Comparison of ENCODE assay signal across 10 cellular contexts in the genomic region with DNA sequence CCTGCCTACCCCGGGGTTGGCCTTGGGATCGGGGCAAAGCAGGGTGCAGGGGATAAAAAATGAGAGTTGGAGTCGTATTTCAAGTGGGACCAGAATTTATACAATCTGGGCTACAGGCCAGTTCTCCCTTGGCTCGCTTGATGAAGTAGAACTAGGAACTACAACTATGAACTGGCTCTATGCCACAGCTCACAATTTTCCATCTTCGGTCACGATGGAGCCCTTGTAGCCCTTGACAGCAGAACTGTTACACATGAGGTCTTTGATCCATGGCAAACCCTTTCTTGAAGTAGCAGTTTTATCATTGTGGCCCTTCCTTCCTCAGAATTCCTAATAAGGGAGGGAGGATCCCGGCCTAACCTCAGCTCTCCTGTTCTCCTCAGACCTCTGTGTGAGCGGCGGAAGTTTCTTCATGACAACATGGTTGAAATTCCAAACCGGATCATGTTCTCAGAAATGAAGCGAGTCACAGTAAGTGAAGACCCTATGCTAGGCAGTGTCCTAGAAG. TPM values are rescaled to one million over a fixed set of nuclear protein-coding genes. Genes with fewer than 3 reads are reported as not detected.
DNase-seq lines count a peak whose midpoint lies in the region; ATAC-seq and TF ChIP-seq lines count a peak whose summit lies in the region.
"Had no signal": no experiment of that assay in that cellular context is flagged by ENCODE, and none has a peak within 500 bp of the region (broad histone marks: within the 10 kb centered on the region; RNA-seq: fewer than 3 reads in every experiment).

No MANE protein-coding gene starts in this region.

- H3K9ac ChIP-seq in parathyroid adenoma, result no peak overlapping the region

- DNase-seq in CD14-positive monocyte (ENCODE audit: low spot score), result no peak
- peak; percentile 57 to 89 (median 76) for DNase-seq in adrenal gland
- DNase-seq in CD8-positive, alpha-beta memory T cell, result no peak
- DNase-seq in NCI-H774 (lab: John Stamatoyannopoulos, UW), result no peak
- DNase-seq in EL, result no peak

- TF ChIP-seq EP300 in gastroesophageal sphincter (IDR thresholded peaks at IDR 0.05), result no peak

- no peaks in the 10 kb centered on the region for H3K9me3 Mint-ChIP-seq in CD14-positive monocyte
- no peaks in the 10 kb centered on the region for H3K9me3 Mint-ChIP-seq in CD8-positive, alpha-beta memory T cell
- H3K9me3 Mint-ChIP-seq: effector memory CD8-positive, alpha-beta T cell; naive B cell had no signal

- H3K27ac Mint-ChIP-seq in CD14-positive monocyte, result peak overlapping the region in 5 of 7 donors; percentile 28 to 78 (median 54)
- no peak overlapping the region for H3K27ac Mint-ChIP-seq in CD8-positive, alpha-beta memory T cell

- H3K4me2 ChIP-seq in parathyroid adenoma (ENCODE audit: low read length), result no peak overlapping the region

- peaks cover 43% of the 10 kb centered on the region for H3K4me1 Mint-ChIP-seq in CD14-positive monocyte
- peaks cover 9 to 18% (median 16%) of the 10 kb centered on the region in 3 donors for H3K4me1 Mint-ChIP-seq in CD8-positive, alpha-beta memory T cell

- H3K27me3 ChIP-seq in adrenal gland, result no peaks in the 10 kb centered on the region
- no peaks in the 10 kb centered on the region for H3K27me3 ChIP-seq in gastroesophageal sphincter
- no peaks in the 10 kb centered on the region for H3K27me3 ChIP-seq in parathyroid adenoma (ENCODE audit: control insufficient read depth, insufficient read depth, low read length)
- no peaks in the 10 kb centered on the region for H3K27me3 ChIP-seq in CD8-positive, alpha-beta memory T cell (ENCODE audit: insufficient read depth, low read length, poor library complexity, severe bottlenecking)

- POLR2A ChIA-PET in CD8-positive, alpha-beta memory T cell (lab: Charles Lee), result no interaction called here

- no peaks in the 10 kb centered on the region for H3K9me3 ChIP-seq in adrenal gland (replicated peaks in 1 of 3)
- H3K9me3 ChIP-seq in gastroesophageal sphincter, result no peaks in the 10 kb centered on the region
- H3K9me3 ChIP-seq in parathyroid adenoma (ENCODE audit: control insufficient read depth, low read length), result no peaks in the 10 kb centered on the region
- H3K9me3 ChIP-seq in CD8-positive, alpha-beta memory T cell (ENCODE audit: low read length), result no peaks in the 10 kb centered on the region

- intact Hi-C loops in CD14-positive monocyte (cut with micrococcal nuclease), result loop anchor here (2.0 to 5.0 kb wide), 2 partner anchors 120 to 121 kb away; partner anchors contain the start of gene RAD51D (in 2 of the 2)
- intact Hi-C loops in adrenal gland (cut with DNase I), result loop anchor here (5.0 kb wide), 2 partner anchors 120 to 125 kb away; partner anchors contain the start of genes FNDC8 (in 1 of the 2) and RAD51D (in 1 of the 2)

- peaks cover 0 to 13% of the 10 kb centered on the region in 2 donors for H3K4me1 ChIP-seq in adrenal gland (replicated peaks in 1 of 2)
- peaks cover 3 to 44% (median 3%) of the 10 kb centered on the region in 3 donors for H3K4me1 ChIP-seq in gastroesophageal sphincter
- H3K4me1 ChIP-seq in parathyroid adenoma, result peaks cover 20% of the 10 kb centered on the region
- H3K4me1 ChIP-seq in CD8-positive, alpha-beta memory T cell (ENCODE audit: insufficient read depth, low read length), result no peaks in the 10 kb centered on the region

- WGBS in adrenal gland, 4 donors, result 39 to 60% (median 49%) methylated on average over 11 of the region's 11 CpGs
- WGBS in gastroesophageal sphincter (ENCODE audit: low coverage in 1 of 2), 2 donors, result 30 to 59% methylated on average over 4 to 9 of the region's 11 CpGs

- H3K4me3 ChIP-seq in adrenal gland, result no peak overlapping the region
- no peak overlapping the region for H3K4me3 ChIP-seq in gastroesophageal sphincter
- H3K4me3 ChIP-seq in parathyroid adenoma (ENCODE audit: low read depth, low read length), result no peak overlapping the region
- H3K4me3 ChIP-seq in CD8-positive, alpha-beta memory T cell (ENCODE audit: low read length), result no peak overlapping the region

- H3K36me3 ChIP-seq in adrenal gland (replicated peaks in 1 of 2) (peaks cover 0 to 57% of the 10 kb centered on the region in 2 donors), gastroesophageal sphincter (peaks cover 0 to 87% of the 10 kb centered on the region in 2 donors), parathyroid adenoma (ENCODE audit: control insufficient read depth, insufficient read depth, low read length) (no peaks in the 10 kb centered on the region)
- H3K36me3 ChIP-seq in CD8-positive, alpha-beta memory T cell (ENCODE audit: insufficient read depth, low read length), result no peaks in the 10 kb centered on the region

- CTCF ChIA-PET in CD8-positive, alpha-beta memory T cell (lab: Charles Lee), result interaction anchor here (1.0 to 10.7 kb wide), 7 partner anchors 8 to 121 kb away, joined by 3 to 93 read pairs (median 6); partner anchors contain the start of genes FNDC8, RAD51D and RFFL

- ATAC-seq in gastroesophageal sphincter, result peak; percentile 82
- ATAC-seq in HG03442 (IDR thresholded peaks at IDR 0.05; ENCODE audit: unreplicated experiment), result no peak

- H3K27me3 Mint-ChIP-seq in CD14-positive monocyte (ENCODE audit: low read depth in 3 of 3), result no peaks in the 10 kb centered on the region
- no peaks in the 10 kb centered on the region for H3K27me3 Mint-ChIP-seq in CD8-positive, alpha-beta memory T cell
- H3K27me3 Mint-ChIP-seq: effector memory CD8-positive, alpha-beta T cell; naive B cell had no signal

- no peak overlapping the region for H2AFZ ChIP-seq in parathyroid adenoma

- TF ChIP-seq POLR2A in adrenal gland (IDR thresholded peaks at IDR 0.05) (no peak), gastroesophageal sphincter (IDR thresholded peaks at IDR 0.05) (no peak)

- H3K4me3 Mint-ChIP-seq in CD14-positive monocyte, result no peak overlapping the region
- no peak overlapping the region for H3K4me3 Mint-ChIP-seq in CD8-positive, alpha-beta memory T cell
- H3K4me3 Mint-ChIP-seq: effector memory CD8-positive, alpha-beta T cell; naive B cell had no signal

- H3K27ac ChIP-seq in adrenal gland (peak overlapping the region in 4 of 5 donors; percentile 3 to 87 (median 42)), gastroesophageal sphincter (peak overlapping the region; percentile 87 to 97 (median 90)), parathyroid adenoma (peak overlapping the region; percentile 74)
- H3K27ac ChIP-seq in CD8-positive, alpha-beta memory T cell (ENCODE audit: low read depth, low read length), result no peak overlapping the region

- TF ChIP-seq CTCF in CD14-positive monocyte (IDR thresholded peaks at IDR 0.05), result no peak
- no peak for TF ChIP-seq CTCF in adrenal gland (IDR thresholded peaks at IDR 0.05)
- TF ChIP-seq CTCF in gastroesophageal sphincter (IDR thresholded peaks at IDR 0.05), result no peak
- TF ChIP-seq CTCF in parathyroid adenoma (IDR thresholded peaks at IDR 0.05), result no peak

- no peaks in the 10 kb centered on the region for H3K79me2 ChIP-seq in parathyroid adenoma

- peaks cover 50 to 59% of the 10 kb centered on the region in 2 donors for H3K36me3 Mint-ChIP-seq in CD14-positive monocyte
- H3K36me3 Mint-ChIP-seq in CD8-positive, alpha-beta memory T cell, result peaks cover 0 to 84% (median 10%) of the 10 kb centered on the region in 3 donors

RNA-seq across cellular contexts. Expression of gene LIG3, which starts 17.1 kb away (rescaled TPM):
- 1 to 10 TPM; 6.0 to 7.5 TPM for polyA plus RNA-seq in CD14-positive monocyte
- total RNA-seq in adrenal gland, result 10 to 100 TPM; 15.4 to 38.4 (median 26.6) TPM
- 10 to 100 TPM in 1 of 3 donors, 1 to 10 TPM in 2; 6.2 to 35.3 (median 7.9) TPM for polyA plus RNA-seq in adrenal gland
- total RNA-seq in gastroesophageal sphincter, result 10 to 100 TPM; 25.0 to 36.3 (median 29.9) TPM
- 10 to 100 TPM; 48.7 to 50.9 TPM for total RNA-seq in CD8-positive, alpha-beta memory T cell
- 14.7 TPM for polyA plus RNA-seq in CD8-positive, alpha-beta memory T cell

RNA-seq across cellular contexts. Expression of gene ZNF830, which starts 36.1 kb away (rescaled TPM):
- polyA plus RNA-seq in CD14-positive monocyte, result 1 to 10 TPM; 4.2 to 4.7 TPM
- total RNA-seq in adrenal gland, result 10 to 100 TPM in 5 of 8 donors, 1 to 10 TPM in 3; 5.9 to 16.9 (median 11.0) TPM
- 10 to 100 TPM in 1 of 3 donors, 1 to 10 TPM in 2; 6.1 to 13.4 (median 8.9) TPM for polyA plus RNA-seq in adrenal gland
- 10 to 100 TPM; 12.7 to 15.0 (median 13.5) TPM for total RNA-seq in gastroesophageal sphincter
- total RNA-seq in CD8-positive, alpha-beta memory T cell, result 10 to 100 TPM; 22.7 to 26.7 TPM
- polyA plus RNA-seq in CD8-positive, alpha-beta memory T cell, result 25.2 TPM

RNA-seq across cellular contexts. Expression of gene CCT6B, which starts 36.1 kb away (rescaled TPM):
- polyA plus RNA-seq in CD14-positive monocyte (1 to 10 TPM; 1.4 to 1.8 TPM), adrenal gland (10 to 100 TPM in 1 of 3 donors, 1 to 10 TPM in 2; 2.5 to 14.3 (median 2.9) TPM)
- total RNA-seq in adrenal gland (1 to 10 TPM; 2.1 to 6.5 (median 5.0) TPM), gastroesophageal sphincter (1 to 10 TPM; 2.5 to 4.0 (median 2.8) TPM)
- total RNA-seq in CD8-positive, alpha-beta memory T cell, result 1 to 10 TPM in 1 of 2 experiments, under 1 TPM in 1; 0.90 to 1.8 TPM
- 0.74 TPM for polyA plus RNA-seq in CD8-positive, alpha-beta memory T cell

Comparison
In these comparisons a context has a peak if more than half of its experiments do, and no peak if none do; other contexts are left out.
1. DNase-seq: peak in adrenal gland (7 of 7); none in CD14-positive monocyte (single experiment), CD8-positive, alpha-beta memory T cell (0 of 5), NCI-H774 (single experiment) and EL (single experiment).
2. H3K27ac Mint-ChIP-seq: peak in CD14-positive monocyte (5 of 7); none in CD8-positive, alpha-beta memory T cell (0 of 8).